Comparison of ENCODE assay signal across 24 cellular contexts in genomic region chr3:109155828-109156227, GRCh38. TPM values are rescaled to one million over a fixed set of nuclear protein-coding genes. Genes with fewer than 3 reads are reported as not detected.
DNase-seq lines count a peak whose midpoint lies in the region; ATAC-seq, FAIRE-seq and TF ChIP-seq lines count a peak whose summit lies in the region.
"Had no signal": no experiment of that assay in that cellular context is flagged by ENCODE, and none has a peak within 500 bp of the region (broad histone marks: within the 10 kb centered on the region; RNA-seq: fewer than 3 reads in every experiment).

No MANE protein-coding gene starts in this region.

- POLR2A ChIA-PET in CD4-positive, alpha-beta T cell (lab: Charles Lee) = no interaction called here

- no peak for TF ChIP-seq CTCF in GM23338 (conservative IDR thresholded peaks at IDR 0.05; ENCODE audit: low read depth in 2 of 2)
- TF ChIP-seq CTCF in epithelial cell of proximal tubule (conservative IDR thresholded peaks at IDR 0.05; ENCODE audit: low read depth, low read length) = peak; percentile 25
- no peak for TF ChIP-seq CTCF in nephron (IDR thresholded peaks at IDR 0.05; ENCODE audit: unreplicated experiment in 3 of 3)
- no peak for TF ChIP-seq CTCF in CD4-positive, alpha-beta T cell (IDR thresholded peaks at IDR 0.05)

- 0 out of 2 replicates have a peak, but pooled peaks cover 3% of the 10 kb centered on the region for H3K9me2 ChIP-seq in GM23338 (ENCODE audit: insufficient read depth)

- ATAC-seq in GM23338 (no peak), HG02798 (IDR thresholded peaks at IDR 0.05; ENCODE audit: poor library complexity, unreplicated experiment) (no peak)
- no peak for ATAC-seq in CD4-positive, alpha-beta T cell (ENCODE audit: poor library complexity)
- ATAC-seq: PC-3, SK-N-SH treated with all-trans-retinoic acid at 6 μM for 48 hours had no signal

- no peaks in the 10 kb centered on the region for H3K9me3 ChIP-seq in CD4-positive, alpha-beta T cell (ENCODE audit: control insufficient read depth, low read length)

- no peaks in the 10 kb centered on the region for H4K20me1 ChIP-seq in GM23338 (replicated peaks; ENCODE audit: insufficient read depth)

- H3K27ac Mint-ChIP-seq in GM23338 (no peak overlapping the region), nephron (peak overlapping the region; percentile 41 to 89 (median 74))
- no peak overlapping the region for H3K27ac Mint-ChIP-seq in CD4-positive, alpha-beta T cell

- H3K36me3 Mint-ChIP-seq in GM23338 (ENCODE audit: low read depth) (no peaks in the 10 kb centered on the region), nephron (ENCODE audit: low read depth) (no peaks in the 10 kb centered on the region)
- H3K36me3 Mint-ChIP-seq in CD4-positive, alpha-beta T cell (ENCODE audit: low read depth) = no peaks in the 10 kb centered on the region

- H3K27me3 Mint-ChIP-seq in GM23338 (ENCODE audit: insufficient read depth, low read depth, poor library complexity) = peaks cover 2% of the 10 kb centered on the region
- H3K27me3 Mint-ChIP-seq in nephron (ENCODE audit: low read depth) = no peaks in the 10 kb centered on the region
- peaks cover 4% of the 10 kb centered on the region for H3K27me3 Mint-ChIP-seq in CD4-positive, alpha-beta T cell

- no peaks in the 10 kb centered on the region for H3K36me3 ChIP-seq in GM23338 (ENCODE audit: insufficient read depth)

- no peak overlapping the region for H3K27ac ChIP-seq in GM23338 (ENCODE audit: low read depth)
- H3K27ac ChIP-seq in CD4-positive, alpha-beta T cell (ENCODE audit: low read depth, low read length) = no peak overlapping the region
- H3K27ac ChIP-seq: RWPE1 had no signal

- intact Hi-C loops in CD4-positive, alpha-beta T cell (cut with DNase I, micrococcal nuclease) = no loop called here

- H3K4me1 ChIP-seq in GM23338 (ENCODE audit: insufficient read depth) = no peaks in the 10 kb centered on the region

- no peaks in the 10 kb centered on the region for H3F3A ChIP-seq in GM23338 (replicated peaks; ENCODE audit: low read depth)

- H3K4me3 ChIP-seq in GM23338 (no peak overlapping the region), epithelial cell of proximal tubule (ENCODE audit: low read depth, low read length) (no peak overlapping the region)

- H3K79me2 ChIP-seq in GM23338 (replicated peaks; ENCODE audit: insufficient read depth) = no peaks in the 10 kb centered on the region

- no peak for FAIRE-seq in HTR-8/SVneo (lab: Jason Lieb, UNC)
- FAIRE-seq: G401.6 had no signal

- no peak overlapping the region for H3K4me2 ChIP-seq in GM23338

- H3K4me1 Mint-ChIP-seq in GM23338 (no peaks in the 10 kb centered on the region), nephron (no peaks in the 10 kb centered on the region)
- H3K4me1 Mint-ChIP-seq in CD4-positive, alpha-beta T cell (ENCODE audit: low read depth) = no peaks in the 10 kb centered on the region

- H3K27me3 ChIP-seq in GM23338 (ENCODE audit: insufficient read depth) = no peaks in the 10 kb centered on the region
- no peaks in the 10 kb centered on the region for H3K27me3 ChIP-seq in CD4-positive, alpha-beta T cell (ENCODE audit: control insufficient read depth, insufficient read depth, low read length)

- H3K4me3 Mint-ChIP-seq in GM23338 (no peak overlapping the region), nephron (no peak overlapping the region)
- H3K4me3 Mint-ChIP-seq in CD4-positive, alpha-beta T cell = no peak overlapping the region

- H3K9me3 Mint-ChIP-seq in GM23338 (peaks cover 8% of the 10 kb centered on the region; the same call in 2 of the 3 replicates), nephron (peaks cover 8% of the 10 kb centered on the region)
- peaks cover 3% of the 10 kb centered on the region for H3K9me3 Mint-ChIP-seq in CD4-positive, alpha-beta T cell

- DNase-seq in GM23338 (ENCODE audit: low spot score) (peak; percentile 14), epithelial cell of proximal tubule (ENCODE audit: low read depth) (no peak), left kidney (ENCODE audit: low read depth, low spot score) (peak; percentile 29), HTR-8/SVneo (ENCODE audit: insufficient read length, low spot score) (no peak)
- DNase-seq in CD4-positive, alpha-beta T cell = no peak
- no peak for DNase-seq in activated CD4-positive, CD25-positive, alpha-beta regulatory T cell treated with anti-CD3 and anti-CD28 coated beads, Interleukin-2, amount 50 U/mL, for 72 hours
- DNase-seq: C1 segment of cervical spinal cord, DMS 273 treated with DMSO at 0.1 percent for 48 hours, DND-41, H7, KG1, NCI-H1417, NCI-H187, NCI-H2107, NCI-H345, NCI-H524 treated with DMSO at 0.1 percent for 48 hours, PC-3, SIG-M5 had no signal

- CTCF ChIA-PET in CD4-positive, alpha-beta T cell (lab: Charles Lee) = no interaction called here

- no peak overlapping the region for H2AFZ ChIP-seq in GM23338

TF ChIP-seq in GM23338, 12 proteins besides CTCF, POLR2A, EP300 and RAD21 (continues in another document):
- TF ChIP-seq EZH2phosphoT487 (IDR thresholded peaks at IDR 0.05; ENCODE audit: unreplicated experiment) = no peak
- no peak for TF ChIP-seq ZNF114 (CRISPR knock-in tag; IDR thresholded peaks at IDR 0.05)
- no peak for TF ChIP-seq POLR2AphosphoS5 (IDR thresholded peaks at IDR 0.05; ENCODE audit: low read depth)
- no peak for TF ChIP-seq REST (IDR thresholded peaks at IDR 0.05; ENCODE audit: unreplicated experiment)

RNA-seq across cellular contexts. Expression of gene C3orf85, which starts 19.3 kb away (rescaled TPM):
- not detected in 2 replicates for total RNA-seq in GM23338 (2014; rRNA removed; shearing (Covaris generic))
- not detected in 2 replicates for polyA plus RNA-seq in GM23338 (2016; fragmentation: Nextera tagmentation; extraction: Ambion mirVana)
- total RNA-seq in epithelial cell of proximal tubule = not detected in 2 replicates
- total RNA-seq in CD4-positive, alpha-beta T cell = not detected
- total RNA-seq: H7, M059J, PC-3 had no signal

RNA-seq across cellular contexts. Expression of gene MORC1, which starts 37.9 kb away (rescaled TPM):
- not detected in 2 replicates for total RNA-seq in GM23338 (2014; rRNA removed; shearing (Covaris generic))
- polyA plus RNA-seq in GM23338 (2016; fragmentation: Nextera tagmentation; extraction: Ambion mirVana) = not detected in 2 replicates
- not detected in 2 replicates for total RNA-seq in epithelial cell of proximal tubule
- total RNA-seq in CD4-positive, alpha-beta T cell = not detected
- total RNA-seq: H7, PC-3 had no signal

Comparison
In these comparisons a context has a peak if more than half of its experiments do, and no peak if none do; other contexts are left out.
1. DNase-seq: peak in GM23338 (single experiment) and left kidney (single experiment); none in epithelial cell of proximal tubule (single experiment), HTR-8/SVneo (single experiment), CD4-positive, alpha-beta T cell (0 of 10) and activated CD4-positive, CD25-positive, alpha-beta regulatory T cell treated with anti-CD3 and anti-CD28 coated beads, Interleukin-2, amount 50 U/mL, for 72 hours (single experiment).
2. H3K27ac Mint-ChIP-seq: peak in nephron (3 of 3); none in GM23338 (single experiment) and CD4-positive, alpha-beta T cell (single experiment).